11 cellular contexts compared by ENCODE assay signal in the genomic region with DNA sequence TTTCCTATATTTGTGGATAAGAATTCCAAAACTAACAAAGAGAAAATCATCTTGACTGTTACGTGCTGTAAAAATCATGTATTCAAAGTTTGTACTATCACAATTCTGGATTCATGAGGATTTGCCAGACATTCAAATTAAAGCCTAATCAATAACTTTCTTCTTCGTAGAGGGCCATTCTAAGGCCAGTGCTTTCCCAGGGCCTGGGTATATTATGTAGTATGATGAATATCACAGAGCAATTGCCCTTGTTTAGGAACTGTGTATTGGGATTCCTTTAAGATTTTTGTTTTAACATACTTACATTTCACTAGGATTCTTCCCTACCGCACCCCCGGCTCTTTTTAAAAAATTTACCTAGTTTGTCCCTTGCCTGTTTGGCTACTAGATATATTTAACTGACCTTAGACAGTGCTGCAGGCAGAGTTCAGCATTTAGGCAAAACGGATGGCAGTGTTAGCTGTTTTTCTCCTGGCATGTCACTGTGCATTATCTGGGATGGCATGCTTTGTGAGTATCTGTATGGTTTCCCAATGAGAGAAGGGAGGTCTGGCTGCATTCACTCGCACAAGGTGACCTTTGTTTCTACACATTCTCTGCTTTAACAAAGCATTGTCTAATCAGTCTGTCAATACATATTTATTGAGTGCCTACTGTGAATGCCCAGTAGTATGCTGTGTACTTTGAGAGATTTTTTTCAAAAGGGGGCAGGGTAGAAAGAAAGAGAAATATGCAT.
A peak's percentile ranks its signal among the peaks of the same experiment; 100 is the strongest.
DNase-seq lines count a peak whose midpoint lies in the region; ATAC-seq and TF ChIP-seq lines count a peak whose summit lies in the region.
"Had no signal": no experiment of that assay in that cellular context is flagged by ENCODE, and none has a peak within 500 bp of the region (broad histone marks: within the 10 kb centered on the region; RNA-seq: fewer than 3 reads in every experiment).

No MANE protein-coding gene starts in this region.

- peaks cover under 1% of the 10 kb centered on the region for H3K9me3 Mint-ChIP-seq in type B pancreatic cell
- H3K9me3 Mint-ChIP-seq in activated T-cell treated with anti-CD3 and anti-CD28 coated beads, Interleukin-2, amount 50 U/mL, for 24 hours: peaks cover 12% of the 10 kb centered on the region

- ATAC-seq in left lobe of liver: peak; percentile 94
- ATAC-seq in GM21390 (IDR thresholded peaks at IDR 0.05; ENCODE audit: unreplicated experiment): no peak

- peaks cover 21% of the 10 kb centered on the region for H3K4me1 Mint-ChIP-seq in type B pancreatic cell (ENCODE audit: unreplicated experiment)
- H3K4me1 Mint-ChIP-seq in activated T-cell treated with anti-CD3 and anti-CD28 coated beads, Interleukin-2, amount 50 U/mL, for 24 hours (ENCODE audit: low read depth): peaks cover 11% of the 10 kb centered on the region

- H3K27ac Mint-ChIP-seq in type B pancreatic cell: peak overlapping the region; percentile 57
- H3K27ac Mint-ChIP-seq in activated T-cell treated with anti-CD3 and anti-CD28 coated beads, Interleukin-2, amount 50 U/mL, for 24 hours: no peak overlapping the region

- H3K27me3 Mint-ChIP-seq in type B pancreatic cell: no peaks in the 10 kb centered on the region
- H3K27me3 Mint-ChIP-seq in activated T-cell treated with anti-CD3 and anti-CD28 coated beads, Interleukin-2, amount 50 U/mL, for 24 hours: no peaks in the 10 kb centered on the region

- DNase-seq in NCI-H748 (lab: John Stamatoyannopoulos, UW; ENCODE audit: unreplicated experiment): peak; percentile 22
- no peak for DNase-seq in NCI-H748 treated with DMSO at 0.1 percent for 48 hours (lab: John Stamatoyannopoulos, UW)
- peak; percentile 20 to 36 for DNase-seq in dermis microvascular lymphatic vessel endothelial cell (ENCODE audit: low read depth in 2 of 2)
- peak; percentile 53 for DNase-seq in left lobe of liver (ENCODE audit: low spot score)
- no peak for DNase-seq in type B pancreatic cell (ENCODE audit: extremely low spot score, unreplicated experiment)
- no peak for DNase-seq in activated CD4-positive, alpha-beta T cell treated with anti-CD3 and anti-CD28 coated beads for 1 hour
- DNase-seq in activated T-cell treated with anti-CD3 and anti-CD28 coated beads, Interleukin-2, amount 50 U/mL, for 24 hours: no peak
- DNase-seq: activated gamma-delta T cell, DND-41, NCI-H2171 had no signal

- peaks cover 24% of the 10 kb centered on the region for H3K36me3 Mint-ChIP-seq in type B pancreatic cell
- H3K36me3 Mint-ChIP-seq in activated T-cell treated with anti-CD3 and anti-CD28 coated beads, Interleukin-2, amount 50 U/mL, for 24 hours (ENCODE audit: low read depth): peaks cover 25% of the 10 kb centered on the region

- no peak overlapping the region for H3K4me3 Mint-ChIP-seq in type B pancreatic cell
- no peak overlapping the region for H3K4me3 Mint-ChIP-seq in activated T-cell treated with anti-CD3 and anti-CD28 coated beads, Interleukin-2, amount 50 U/mL, for 24 hours

- TF ChIP-seq CTCF in type B pancreatic cell (conservative IDR thresholded peaks at IDR 0.05): no peak

Comparison
In these comparisons a context has a peak if more than half of its experiments do, and no peak if none do; other contexts are left out.
1. DNase-seq: peak in NCI-H748 (single experiment), dermis microvascular lymphatic vessel endothelial cell (2 of 2) and left lobe of liver (single experiment); none in NCI-H748 treated with DMSO at 0.1 percent for 48 hours (single experiment), type B pancreatic cell (single experiment), activated CD4-positive, alpha-beta T cell treated with anti-CD3 and anti-CD28 coated beads for 1 hour (single experiment) and activated T-cell treated with anti-CD3 and anti-CD28 coated beads, Interleukin-2, amount 50 U/mL, for 24 hours (single experiment).